In the genomic region with DNA sequence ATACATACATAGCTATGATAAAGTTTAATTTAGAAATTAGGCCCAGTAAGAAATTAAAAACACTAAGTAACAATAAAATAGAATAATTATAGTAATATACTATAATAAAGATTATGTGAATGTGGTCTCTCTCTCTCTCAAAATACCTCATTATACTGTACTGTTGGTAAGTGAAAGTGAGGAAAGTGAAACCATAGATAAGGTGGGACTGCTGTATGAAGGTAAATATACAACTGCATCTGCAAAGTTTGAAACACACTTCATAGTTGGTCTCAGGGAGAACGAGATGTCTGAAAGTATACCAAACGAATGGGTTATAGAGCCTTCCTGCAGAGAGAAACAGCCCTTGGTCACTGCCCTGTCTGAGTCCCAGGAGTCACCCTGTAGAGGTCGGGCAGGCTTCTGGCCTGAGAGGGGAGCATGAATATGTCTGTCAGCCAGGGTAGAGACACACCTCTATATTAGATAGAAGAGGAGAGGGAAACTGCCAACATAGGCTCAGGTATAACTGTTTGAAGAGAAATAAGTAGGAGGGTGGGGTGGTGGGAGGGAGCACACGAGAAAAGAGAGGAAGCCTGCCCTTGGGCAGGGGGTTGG, we compare ENCODE assay signal across 17 cellular contexts. TPM values are rescaled to one million over a fixed set of nuclear protein-coding genes. Genes with fewer than 3 reads are reported as not detected.
DNase-seq lines count a peak whose midpoint lies in the region; ATAC-seq and TF ChIP-seq lines count a peak whose summit lies in the region.
"Had no signal": no experiment of that assay in that cellular context is flagged by ENCODE, and none has a peak within 500 bp of the region (broad histone marks: within the 10 kb centered on the region; RNA-seq: fewer than 3 reads in every experiment).

No MANE protein-coding gene starts in this region.

- no peak overlapping the region for H3K27ac ChIP-seq in CD8-positive, alpha-beta T cell (ENCODE audit: low read depth, low read length)
- H3K27ac ChIP-seq in MM.1S (ENCODE audit: low read length) (no peak overlapping the region), gastroesophageal sphincter (peak overlapping the region in 3 of 4 donors; percentile 3 to 26 (median 24)), thyroid gland (no peak overlapping the region)
- H3K27ac ChIP-seq: BLaER1, SJCRH30 had no signal

- H3K4me1 ChIP-seq in CD8-positive, alpha-beta T cell (ENCODE audit: insufficient read depth, low read length), result peaks cover 23% of the 10 kb centered on the region
- H3K4me1 ChIP-seq in MM.1S (ENCODE audit: low read length) (peaks cover 21% of the 10 kb centered on the region), gastroesophageal sphincter (peaks cover 16 to 79% (median 25%) of the 10 kb centered on the region in 3 donors), thyroid gland (peaks cover 22 to 28% of the 10 kb centered on the region in 2 donors)
- H3K4me1 ChIP-seq: SJCRH30 had no signal

- peaks cover 3% of the 10 kb centered on the region for H4K20me1 ChIP-seq in MM.1S (ENCODE audit: insufficient read depth, low read length)
- H4K20me1 ChIP-seq: BLaER1 had no signal

- intact Hi-C loops in CD8-positive, alpha-beta T cell (cut with DNase I, micrococcal nuclease), result no loop called here
- intact Hi-C loops in thyroid gland (cut with DNase I), result loop anchor here (10.0 kb wide), 1 partner anchor 48 kb away; no protein-coding TSS in a partner anchor

- H3K4me3 Mint-ChIP-seq in CD8-positive, alpha-beta T cell, result peak overlapping the region; percentile 23
- H3K4me3 Mint-ChIP-seq in naive thymus-derived CD8-positive, alpha-beta T cell, result peak overlapping the region in 6 of 10 donors; percentile 40 to 70 (median 48)

- H3K79me2 ChIP-seq in MM.1S (ENCODE audit: low read length), result peaks cover 83% of the 10 kb centered on the region

- no peaks in the 10 kb centered on the region for H3K9me3 ChIP-seq in CD8-positive, alpha-beta T cell (ENCODE audit: low read length)
- H3K9me3 ChIP-seq in MM.1S (replicated peaks; ENCODE audit: insufficient read depth, low read length) (no peaks in the 10 kb centered on the region), gastroesophageal sphincter (no peaks in the 10 kb centered on the region), thyroid gland (no peaks in the 10 kb centered on the region)
- H3K9me3 ChIP-seq: BLaER1, Caco-2, HAP-1, SJCRH30 had no signal

- no peaks in the 10 kb centered on the region for H3K9me3 Mint-ChIP-seq in CD8-positive, alpha-beta T cell
- H3K9me3 Mint-ChIP-seq in naive thymus-derived CD8-positive, alpha-beta T cell, result no peaks in the 10 kb centered on the region

- H3K4me3 ChIP-seq in CD8-positive, alpha-beta T cell (ENCODE audit: low read depth, low read length), result no peak overlapping the region
- no peak overlapping the region for H3K4me3 ChIP-seq in MM.1S (ENCODE audit: low read length)
- no peak overlapping the region for H3K4me3 ChIP-seq in gastroesophageal sphincter
- no peak overlapping the region for H3K4me3 ChIP-seq in thyroid gland (replicated peaks in 1 of 3)
- H3K4me3 ChIP-seq: BLaER1, HAP-1, SJCRH30 had no signal

- H3K27me3 ChIP-seq in CD8-positive, alpha-beta T cell (ENCODE audit: insufficient read depth, low read length), result no peaks in the 10 kb centered on the region
- H3K27me3 ChIP-seq in MM.1S (replicated peaks; ENCODE audit: insufficient read depth, low read length) (no peaks in the 10 kb centered on the region), gastroesophageal sphincter (no peaks in the 10 kb centered on the region), thyroid gland (no peaks in the 10 kb centered on the region)
- H3K27me3 ChIP-seq: BLaER1, SJCRH30 had no signal

- no peak overlapping the region for H2AFZ ChIP-seq in MM.1S (ENCODE audit: low read length)

- peaks cover 61% of the 10 kb centered on the region for H3K4me1 Mint-ChIP-seq in CD8-positive, alpha-beta T cell (ENCODE audit: low read depth)
- peaks cover 19 to 49% (median 45%) of the 10 kb centered on the region in 4 donors for H3K4me1 Mint-ChIP-seq in naive thymus-derived CD8-positive, alpha-beta T cell

- H3K9ac ChIP-seq in MM.1S (ENCODE audit: low read length), result no peak overlapping the region
- H3K9ac ChIP-seq: BLaER1 had no signal

- TF ChIP-seq POLR2A in gastroesophageal sphincter (IDR thresholded peaks at IDR 0.05) (no peak), thyroid gland (IDR thresholded peaks at IDR 0.05) (no peak)

- no peak overlapping the region for H3K27ac Mint-ChIP-seq in CD8-positive, alpha-beta T cell
- peak overlapping the region in 6 of 10 donors; percentile 4 to 79 (median 46) for H3K27ac Mint-ChIP-seq in naive thymus-derived CD8-positive, alpha-beta T cell

- CTCF ChIA-PET in CD8-positive, alpha-beta T cell (lab: Charles Lee), result interaction anchor here (0.6 to 1.6 kb wide), 2 partner anchors 10 to 43 kb away, joined by 3 to 8 read pairs; no protein-coding TSS in a partner anchor

- H3K36me3 ChIP-seq in CD8-positive, alpha-beta T cell (ENCODE audit: insufficient read depth, low read length), result no peaks in the 10 kb centered on the region
- H3K36me3 ChIP-seq in MM.1S (replicated peaks; ENCODE audit: insufficient read depth, low read length) (no peaks in the 10 kb centered on the region), gastroesophageal sphincter (no peaks in the 10 kb centered on the region), thyroid gland (no peaks in the 10 kb centered on the region)
- H3K36me3 ChIP-seq: BLaER1, HAP-1, SJCRH30 had no signal

- ATAC-seq in CD8-positive, alpha-beta T cell, result no peak
- ATAC-seq in gastroesophageal sphincter (no peak), HG03457 (IDR thresholded peaks at IDR 0.05; ENCODE audit: unreplicated experiment) (no peak), GM18867 (IDR thresholded peaks at IDR 0.05; ENCODE audit: unreplicated experiment) (no peak)
- peak in 1 of 2 donors; percentile 27 for ATAC-seq in naive thymus-derived CD8-positive, alpha-beta T cell

- no peak for TF ChIP-seq CTCF in CD8-positive, alpha-beta T cell (IDR thresholded peaks at IDR 0.05)
- TF ChIP-seq CTCF in MM.1S (IDR thresholded peaks at IDR 0.05; ENCODE audit: low read length) (no peak), gastroesophageal sphincter (IDR thresholded peaks at IDR 0.05) (no peak), thyroid gland (IDR thresholded peaks at IDR 0.05) (no peak)

- no peak for DNase-seq in CD8-positive, alpha-beta T cell
- DNase-seq in MM.1S (peak; percentile 18), hypothalamus (lab: John Stamatoyannopoulos, UW) (no peak), thyroid gland (no peak)
- no peak for DNase-seq in naive thymus-derived CD8-positive, alpha-beta T cell
- DNase-seq: Caco-2, Kasumi-1, NCI-H1417 treated with DMSO at 0.1 percent for 48 hours, NCI-H2029 treated with DMSO at 0.1 percent for 48 hours, NCI-H510A, NCI-H82, SJCRH30 had no signal

- no peaks in the 10 kb centered on the region for H3K27me3 Mint-ChIP-seq in CD8-positive, alpha-beta T cell (ENCODE audit: low read depth)
- no peaks in the 10 kb centered on the region for H3K27me3 Mint-ChIP-seq in naive thymus-derived CD8-positive, alpha-beta T cell

- no peak for TF ChIP-seq EP300 in gastroesophageal sphincter (IDR thresholded peaks at IDR 0.05)

- no peaks in the 10 kb centered on the region for H3K36me3 Mint-ChIP-seq in CD8-positive, alpha-beta T cell
- no peaks in the 10 kb centered on the region for H3K36me3 Mint-ChIP-seq in naive thymus-derived CD8-positive, alpha-beta T cell

- no peak overlapping the region for H3K4me2 ChIP-seq in MM.1S (ENCODE audit: low read depth, low read length)
- H3K4me2 ChIP-seq: BLaER1 had no signal

- no peaks in the 10 kb centered on the region for H3F3A ChIP-seq in MM.1S (ENCODE audit: insufficient read depth, low read length)

- WGBS in gastroesophageal sphincter (ENCODE audit: low coverage in 1 of 2), 2 donors, result 86 to 88% methylated on average over 3 to 4 of the region's 4 CpGs
- 90% methylated on average over 4 of the region's 4 CpGs for WGBS in thyroid gland, 2 donors

- POLR2A ChIA-PET in CD8-positive, alpha-beta T cell (lab: Charles Lee), result interaction anchor here (0.9 kb wide), 1 partner anchor 34 kb away, joined by 3 read pairs; no protein-coding TSS in a partner anchor
- POLR2A ChIA-PET in naive thymus-derived CD8-positive, alpha-beta T cell (lab: Charles Lee), result interaction anchor here (1.2 kb wide), 1 partner anchor 8 kb away, joined by 3 read pairs; no protein-coding TSS in a partner anchor

- H3K9me2 ChIP-seq in MM.1S (replicated peaks; ENCODE audit: insufficient read depth, low read length), result no peaks in the 10 kb centered on the region

RNA-seq across cellular contexts. Expression of gene SESN1, which starts 31.8 kb away (rescaled TPM):
- 10 to 100 TPM; 53.5 to 56.4 TPM for total RNA-seq in CD8-positive, alpha-beta T cell
- total RNA-seq in gastroesophageal sphincter, result 10 to 100 TPM; 50.8 to 80.5 (median 78.0) TPM
- total RNA-seq in naive thymus-derived CD8-positive, alpha-beta T cell, result 10 to 100 TPM; 35.0 to 38.3 TPM
- polyA plus RNA-seq in naive thymus-derived CD8-positive, alpha-beta T cell, result 10 to 100 TPM in 2 of 3 donors, 1 to 10 TPM in 1; 10.0 to 21.4 (median 19.4) TPM
- 10 to 100 TPM; 43.8 to 68.1 (median 58.1) TPM for total RNA-seq in thyroid gland

RNA-seq across cellular contexts. Expression of gene CEP57L1, which starts 32.5 kb away (rescaled TPM):
- total RNA-seq in CD8-positive, alpha-beta T cell, result 1 to 10 TPM; 2.9 to 3.7 TPM
- 10 to 100 TPM; 11.0 to 30.0 (median 16.3) TPM for total RNA-seq in gastroesophageal sphincter
- 1 to 10 TPM; 7.0 to 8.3 TPM for total RNA-seq in naive thymus-derived CD8-positive, alpha-beta T cell
- polyA plus RNA-seq in naive thymus-derived CD8-positive, alpha-beta T cell, result 1 to 10 TPM; 5.4 to 9.5 (median 6.2) TPM
- total RNA-seq in thyroid gland, result 10 to 100 TPM; 15.0 to 27.7 (median 19.5) TPM

Comparison
In these comparisons a context has a peak if more than half of its experiments do, and no peak if none do; other contexts are left out.
1. H3K27ac ChIP-seq: peak in gastroesophageal sphincter (3 of 4); none in CD8-positive, alpha-beta T cell (single experiment), MM.1S (single experiment) and thyroid gland (0 of 3).